Comparison of ENCODE assay signal across 8 cellular contexts in genomic region chrX:65723706-65724105, GRCh38. TPM values are rescaled to one million over a fixed set of nuclear protein-coding genes. Genes with fewer than 3 reads are reported as not detected.
DNase-seq lines count a peak whose midpoint lies in the region; ATAC-seq and TF ChIP-seq lines count a peak whose summit lies in the region.

No MANE protein-coding gene starts in this region.

- intact Hi-C loops in lower lobe of right lung (cut with DNase I): no loop called here
- intact Hi-C loops in psoas muscle (cut with DNase I): no loop called here

- H3K27me3 ChIP-seq in lower lobe of right lung (ENCODE audit: low read depth): no peaks in the 10 kb centered on the region
- H3K27me3 ChIP-seq in psoas muscle (ENCODE audit: insufficient read depth in 3 of 3, low read length in 2 of 3): no peaks in the 10 kb centered on the region

- H3K36me3 ChIP-seq in lower lobe of right lung: peaks cover 40% of the 10 kb centered on the region
- H3K36me3 ChIP-seq in psoas muscle (ENCODE audit: insufficient read depth in 1 of 2, low read depth in 1 of 2): peaks cover 4 to 10% of the 10 kb centered on the region in 2 donors

- TF ChIP-seq CTCF in HFFc6 (IDR thresholded peaks at IDR 0.05): no peak
- no peak for TF ChIP-seq CTCF in lower lobe of right lung (IDR thresholded peaks at IDR 0.05)
- TF ChIP-seq CTCF in psoas muscle (IDR thresholded peaks at IDR 0.05): no peak

- H3K27ac ChIP-seq in lower lobe of right lung (peak overlapping the region; percentile 36), psoas muscle (no peak overlapping the region)

- no peaks in the 10 kb centered on the region; the same call in 1 of the 2 replicates for H3K27me3 Mint-ChIP-seq in HFFc6 (ENCODE audit: insufficient read depth)

- H3K4me3 ChIP-seq in lower lobe of right lung (no peak overlapping the region), psoas muscle (no peak overlapping the region)

- H3K4me3 Mint-ChIP-seq in HFFc6: peak overlapping the region; percentile 37; the same call in 1 of the 2 replicates

- H3K9me3 ChIP-seq in lower lobe of right lung (no peaks in the 10 kb centered on the region), psoas muscle (no peaks in the 10 kb centered on the region)

- peaks cover 65% of the 10 kb centered on the region for H3K4me1 Mint-ChIP-seq in HFFc6 (ENCODE audit: low read depth)

- ATAC-seq in GM18508 (IDR thresholded peaks at IDR 0.05; ENCODE audit: insufficient read depth, unreplicated experiment) (peak; percentile 74), lower lobe of right lung (no peak), psoas muscle (no peak)

- WGBS in psoas muscle, 3 donors: 64 to 78% (median 68%) methylated on average over 2 of the region's 2 CpGs

- H3K9me3 Mint-ChIP-seq in HFFc6: no peaks in the 10 kb centered on the region

- H3K27ac Mint-ChIP-seq in HFFc6: peak overlapping the region; percentile 89

- H3K4me1 ChIP-seq in lower lobe of right lung: peaks cover 39% of the 10 kb centered on the region
- H3K4me1 ChIP-seq in psoas muscle: peaks cover 7% of the 10 kb centered on the region

- DNase-seq in HFFc6: no peak
- peak; percentile 9 for DNase-seq in T follicular helper cell (ENCODE audit: low read depth)
- no peak for DNase-seq in lower lobe of right lung
- no peak for DNase-seq in midbrain (lab: John Stamatoyannopoulos, UW)
- no peak for DNase-seq in AG08396 (ENCODE audit: low spot score)
- DNase-seq in psoas muscle: no peak
- DNase-seq in NCI-H1417 treated with DMSO at 0.1 percent for 48 hours (lab: John Stamatoyannopoulos, UW): no peak

- peaks cover 16% of the 10 kb centered on the region for H3K36me3 Mint-ChIP-seq in HFFc6 (ENCODE audit: low read depth)

RNA-seq across cellular contexts. Expression of gene MSN, which starts 56.3 kb away (rescaled TPM):
- 100 to 1,000 TPM; 410 to 540 (median 485) TPM for total RNA-seq in HFFc6 (2021; fragmentation: NEBNext Ultra II Directional; extraction: Animal tissue kit (Norgen Biotek cat#: 25700))
- total RNA-seq in lower lobe of right lung (419 TPM), psoas muscle (100 to 1,000 TPM in 1 of 4 donors, 10 to 100 TPM in 3; 66.0 to 101 (median 84.1) TPM)
- 100 to 1,000 TPM in 1 of 3 donors, 10 to 100 TPM in 2; 31.4 to 133 (median 36.1) TPM for polyA plus RNA-seq in psoas muscle
